Comparison of ENCODE assay signal across 31 cellular contexts in genomic region chr13:43206858-43207257, GRCh38.
"Had no signal": no experiment of that assay in that cellular context is flagged by ENCODE, and none has a peak within 500 bp of the region (broad histone marks: within the 10 kb centered on the region; RNA-seq: fewer than 3 reads in every experiment).

No MANE protein-coding gene starts in this region.

- H3K27ac ChIP-seq: left lung, pancreas, prostate gland, stomach, testis, thyroid gland, transverse colon, upper lobe of left lung, vagina had no signal

- H3K9me3 ChIP-seq: mucosa of descending colon, pancreas, prostate gland, testis, thyroid gland, vagina had no signal

- DNase-seq: hippocampal formation; immature natural killer cell; kidney; left colon; left lung; mesendoderm; midbrain; mucosa of descending colon; naive thymus-derived CD4-positive, alpha-beta T cell; nucleus accumbens; pancreas; posterior cingulate gyrus; retina; right cardiac atrium; stimulated activated CD4-positive, alpha-beta T cell treated with anti-CD3 and anti-CD28 coated beads, Interleukin-12 subunit alpha, Interleukin-12 subunit beta, amount 100 ng/mL, for 4 hours; stimulated activated CD4-positive, alpha-beta T cell treated with anti-CD3 and anti-CD28 coated beads, Interleukin-15, amount 100 ng/mL, for 24 hours; stimulated activated CD4-positive, alpha-beta T cell treated with anti-CD3 and anti-CD28 coated beads, Interleukin-2, amount 100 ng/mL, for 24 hours; stimulated activated CD4-positive, alpha-beta T cell treated with anti-CD3 and anti-CD28 coated beads, Interleukin-4, amount 100 ng/mL, for 1 hour; stimulated activated naive B cell treated with anti-CD40 and anti-IgM and Interleukin-4, amounts not matched to agents 10 μg/mL and 1 μg/mL and 100 μg/mL, for 72 hours; stimulated activated naive CD8-positive, alpha-beta T cell treated with anti-CD3 and anti-CD28 coated beads, Interleukin-15, Interleukin-2, amounts not matched to agents 100 U/mL and 50 U/mL, for 24 hours; stomach; testis; thyroid gland; transverse colon; upper lobe of left lung had no signal

- H3K4me1 ChIP-seq: left lung, pancreas, prostate gland, stomach, testis, thyroid gland, transverse colon, upper lobe of left lung, vagina had no signal

- H3K36me3 ChIP-seq: left lung, pancreas, prostate gland, stomach, thyroid gland, transverse colon, upper lobe of left lung, vagina had no signal

- H3K27me3 ChIP-seq: left lung, pancreas, stomach, testis, thyroid gland, transverse colon, upper lobe of left lung, vagina had no signal

- ATAC-seq: left colon; left lung; mucosa of descending colon; naive thymus-derived CD4-positive, alpha-beta T cell; natural killer cell treated with Interleukin-12 subunit alpha and Interleukin-12 subunit beta and Interleukin-15 and Interleukin-18, amount 100 ng/mL, for 72 hours; pancreas; right cardiac atrium; sciatic nerve; stimulated activated naive B cell treated with anti-CD40 and anti-IgM and Interleukin-4, amounts not matched to agents 10 μg/mL and 1 μg/mL and 100 μg/mL, for 72 hours; stimulated activated naive CD8-positive, alpha-beta T cell treated with anti-CD3 and anti-CD28 coated beads, Interleukin-15, Interleukin-2, amounts not matched to agents 100 U/mL and 50 U/mL, for 24 hours had no signal

- H3K4me3 ChIP-seq: left lung, lung, mucosa of descending colon, pancreas, prostate gland, skin epidermis, stomach, testis, thyroid gland, transverse colon, upper lobe of left lung, vagina had no signal
